Comparison of ENCODE assay signal across 16 cellular contexts in genomic region chr7:115417662-115418061, GRCh38.
"Had no signal": no experiment of that assay in that cellular context is flagged by ENCODE, and none has a peak within 500 bp of the region (broad histone marks: within the 10 kb centered on the region; RNA-seq: fewer than 3 reads in every experiment).

No MANE protein-coding gene starts in this region.

- H3K4me2 ChIP-seq: hepatocyte, smooth muscle cell had no signal

- H3K9me3 Mint-ChIP-seq: activated CD4-positive, alpha-beta memory T cell treated with anti-CD3 and anti-CD28 coated beads, Interleukin-2, amount 10 ng/mL, durations not matched to agents 7 days and 5 days; activated naive CD4-positive, alpha-beta T cell treated with anti-CD3 and anti-CD28 coated beads, Interleukin-2, amount 10 ng/mL, durations not matched to agents 7 days and 5 days; activated T-cell treated with anti-CD3 and anti-CD28 coated beads, Interleukin-2, amount 50 U/mL, for 24 hours; natural killer cell treated with Interleukin-12 subunit alpha and Interleukin-12 subunit beta and Interleukin-15 and Interleukin-18, amount 100 ng/mL, for 72 hours; stimulated activated naive CD8-positive, alpha-beta T cell treated with anti-CD3 and anti-CD28 coated beads, Interleukin-15, amount 100 ng/mL, for 72 hours; T-helper 1 cell treated with Interleukin-12 subunit alpha and Interleukin-12 subunit beta and Interleukin-4 antibody, amounts not matched to agents 30 μg/mL and 1 μg/mL, for 36 hours had no signal

- H3K27ac Mint-ChIP-seq: activated CD4-positive, alpha-beta memory T cell treated with anti-CD3 and anti-CD28 coated beads, Interleukin-2, amount 10 ng/mL, durations not matched to agents 7 days and 5 days; activated naive CD4-positive, alpha-beta T cell treated with anti-CD3 and anti-CD28 coated beads, Interleukin-2, amount 10 ng/mL, durations not matched to agents 7 days and 5 days; activated T-cell treated with anti-CD3 and anti-CD28 coated beads, Interleukin-2, amount 50 U/mL, for 24 hours; natural killer cell treated with Interleukin-12 subunit alpha and Interleukin-12 subunit beta and Interleukin-15 and Interleukin-18, amount 100 ng/mL, for 72 hours; stimulated activated naive CD8-positive, alpha-beta T cell treated with anti-CD3 and anti-CD28 coated beads, Interleukin-15, amount 100 ng/mL, for 72 hours; T-helper 1 cell treated with Interleukin-12 subunit alpha and Interleukin-12 subunit beta and Interleukin-4 antibody, amounts not matched to agents 30 μg/mL and 1 μg/mL, for 36 hours had no signal

- H3K4me1 ChIP-seq: right lobe of liver, upper lobe of right lung had no signal

- H3K27ac ChIP-seq: hepatocyte, right lobe of liver, thoracic aorta, upper lobe of right lung had no signal

- H3K9me3 ChIP-seq: right lobe of liver, thoracic aorta, upper lobe of right lung had no signal

- ATAC-seq: natural killer cell treated with Interleukin-12 subunit alpha and Interleukin-12 subunit beta and Interleukin-15 and Interleukin-18, amount 100 ng/mL, for 72 hours; right lobe of liver; stimulated activated naive CD8-positive, alpha-beta T cell treated with anti-CD3 and anti-CD28 coated beads, Interleukin-15, amount 100 ng/mL, for 72 hours; upper lobe of right lung had no signal

- DNase-seq: activated CD4-positive, alpha-beta memory T cell treated with anti-CD3 and anti-CD28 coated beads, Interleukin-2, amount 10 ng/mL, durations not matched to agents 7 days and 5 days; activated CD4-positive, alpha-beta T cell treated with anti-CD3 and anti-CD28 coated beads for 4 hours; activated naive CD4-positive, alpha-beta T cell treated with anti-CD3 and anti-CD28 coated beads, Interleukin-2, amount 10 ng/mL, durations not matched to agents 7 days and 5 days; activated T-cell treated with anti-CD3 and anti-CD28 coated beads, Interleukin-2, amount 50 U/mL, for 24 hours; kidney glomerular epithelial cell; mesenchymal stem cell; stimulated activated CD4-positive, alpha-beta T cell treated with anti-CD3 and anti-CD28 coated beads, Interleukin-4, amount 100 ng/mL, for 4 hours; stimulated activated CD8-positive, alpha-beta memory T cell treated with anti-CD3 and anti-CD28 coated beads, Interleukin-4, amount 100 ng/mL, for 48 hours; stimulated activated naive CD8-positive, alpha-beta T cell treated with anti-CD3 and anti-CD28 coated beads, Interleukin-15, amount 100 ng/mL, for 72 hours; upper lobe of right lung had no signal

- H3K4me3 ChIP-seq: hepatocyte, right lobe of liver, smooth muscle cell, thoracic aorta, upper lobe of right lung had no signal

- H3K4me3 Mint-ChIP-seq: activated CD4-positive, alpha-beta memory T cell treated with anti-CD3 and anti-CD28 coated beads, Interleukin-2, amount 10 ng/mL, durations not matched to agents 7 days and 5 days; activated naive CD4-positive, alpha-beta T cell treated with anti-CD3 and anti-CD28 coated beads, Interleukin-2, amount 10 ng/mL, durations not matched to agents 7 days and 5 days; activated T-cell treated with anti-CD3 and anti-CD28 coated beads, Interleukin-2, amount 50 U/mL, for 24 hours; natural killer cell treated with Interleukin-12 subunit alpha and Interleukin-12 subunit beta and Interleukin-15 and Interleukin-18, amount 100 ng/mL, for 72 hours; stimulated activated naive CD8-positive, alpha-beta T cell treated with anti-CD3 and anti-CD28 coated beads, Interleukin-15, amount 100 ng/mL, for 72 hours; T-helper 1 cell treated with Interleukin-12 subunit alpha and Interleukin-12 subunit beta and Interleukin-4 antibody, amounts not matched to agents 30 μg/mL and 1 μg/mL, for 36 hours had no signal

- H3K4me1 Mint-ChIP-seq: activated CD4-positive, alpha-beta memory T cell treated with anti-CD3 and anti-CD28 coated beads, Interleukin-2, amount 10 ng/mL, durations not matched to agents 7 days and 5 days; activated naive CD4-positive, alpha-beta T cell treated with anti-CD3 and anti-CD28 coated beads, Interleukin-2, amount 10 ng/mL, durations not matched to agents 7 days and 5 days; stimulated activated naive CD8-positive, alpha-beta T cell treated with anti-CD3 and anti-CD28 coated beads, Interleukin-15, amount 100 ng/mL, for 72 hours had no signal

- H2AFZ ChIP-seq: hepatocyte had no signal

- H3K36me3 Mint-ChIP-seq: activated naive CD4-positive, alpha-beta T cell treated with anti-CD3 and anti-CD28 coated beads, Interleukin-2, amount 10 ng/mL, durations not matched to agents 7 days and 5 days; natural killer cell treated with Interleukin-12 subunit alpha and Interleukin-12 subunit beta and Interleukin-15 and Interleukin-18, amount 100 ng/mL, for 72 hours had no signal

- H3K27me3 ChIP-seq: hepatocyte, right lobe of liver, upper lobe of right lung had no signal

- H3K79me2 ChIP-seq: hepatocyte had no signal

- H3K36me3 ChIP-seq: right lobe of liver, thoracic aorta, upper lobe of right lung had no signal
